ENCODE assay signal across 8 cellular contexts in the genomic region with DNA sequence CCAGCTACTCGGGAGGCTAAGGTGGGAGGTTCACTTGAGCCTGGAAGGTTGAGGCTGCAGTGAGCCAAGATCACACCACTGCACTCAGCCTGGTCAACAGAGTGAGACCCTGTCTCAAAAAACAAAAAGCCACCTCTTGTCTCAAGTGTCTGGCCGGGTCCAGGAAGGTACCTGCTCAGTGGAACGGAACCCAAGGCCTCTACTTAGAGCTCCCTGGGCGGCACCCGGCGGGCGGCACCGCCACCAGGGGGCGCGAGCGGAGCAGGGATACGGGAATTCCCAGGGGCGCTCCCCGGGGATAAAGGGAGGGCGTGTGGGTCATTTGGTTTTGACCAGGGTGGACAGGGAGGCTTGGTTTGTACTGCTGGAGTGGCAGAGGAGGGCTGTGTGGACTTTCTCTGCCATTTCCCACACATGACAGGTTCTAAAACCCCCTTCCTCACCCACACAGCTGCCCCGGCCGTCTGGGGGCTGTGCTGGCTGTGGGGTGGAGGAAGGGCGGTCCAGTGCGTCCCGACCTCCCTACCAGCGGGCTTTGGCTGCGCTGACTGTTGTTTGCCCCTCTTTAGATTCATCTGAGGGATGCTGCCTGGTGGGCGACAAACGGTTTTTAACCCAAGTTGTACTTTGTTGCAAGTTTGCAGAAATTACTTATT.
DNase-seq lines count a peak whose midpoint lies in the region; TF ChIP-seq lines count a peak whose summit lies in the region.

No MANE protein-coding gene starts in this region.

- DNase-seq in BJ (ENCODE audit: low read depth) (no peak), GM20000 (ENCODE audit: low spot score) (peak; percentile 67), NCI-H460 (ENCODE audit: extremely low read depth, low read depth) (peak; percentile 14), iPS-NIHi7 (ENCODE audit: extremely low spot score) (peak; percentile 90), NCI-H2081 treated with DMSO at 0.1 percent for 48 hours (lab: John Stamatoyannopoulos, UW) (no peak)
- peak; percentile 35 for DNase-seq in activated naive CD4-positive, alpha-beta T cell treated with anti-CD3 and anti-CD28 coated beads, Interleukin-2, amount 50 U/mL, for 16 hours
- DNase-seq in stimulated activated CD8-positive, alpha-beta memory T cell treated with anti-CD3 and anti-CD28 coated beads, Interleukin-15, amount 100 ng/mL, for 24 hours (ENCODE audit: low read depth) = peak; percentile 40
- DNase-seq in NK-92 treated with Interleukin-12 subunit alpha and Interleukin-12 subunit beta, amount 100 ng/mL, for 24 hours (lab: John Stamatoyannopoulos, UW) = no peak

- peak; percentile 91 for TF ChIP-seq CTCF in BJ (IDR thresholded peaks at IDR 0.05; ENCODE audit: insufficient read depth, low read depth, low read length)
- peak; percentile 49 for TF ChIP-seq CTCF in GM20000 (IDR thresholded peaks at IDR 0.05; ENCODE audit: extremely low read depth, missing control alignments)

- H3K27me3 ChIP-seq in BJ (ENCODE audit: control insufficient read depth, insufficient read depth, low read length) = peaks cover 4% of the 10 kb centered on the region; the same call in 1 of the 2 replicates

- CTCF ChIA-PET in BJ (lab: Yijun Ruan, JAX) = interaction anchor here (0.8 to 11.2 kb wide), 18 partner anchors 9 to 511 kb away, joined by 3 to 193 read pairs (median 4); no protein-coding TSS in a partner anchor

- H3K4me3 ChIP-seq in BJ (ENCODE audit: low read depth, low read length) = no peak overlapping the region

- peaks cover 3% of the 10 kb centered on the region; the same call in 1 of the 2 replicates for H3K36me3 ChIP-seq in BJ (ENCODE audit: control insufficient read depth, insufficient read depth, low read length)

- POLR2A ChIA-PET in BJ (lab: Charles Lee) = interaction anchor here (0.6 kb wide), 1 partner anchor 31 kb away, joined by 3 read pairs; no protein-coding TSS in a partner anchor

Comparison
In these comparisons a context has a peak if more than half of its experiments do, and no peak if none do; other contexts are left out.
1. DNase-seq: peak in GM20000 (single experiment), NCI-H460 (single experiment), activated naive CD4-positive, alpha-beta T cell treated with anti-CD3 and anti-CD28 coated beads, Interleukin-2, amount 50 U/mL, for 16 hours (single experiment), iPS-NIHi7 (single experiment) and stimulated activated CD8-positive, alpha-beta memory T cell treated with anti-CD3 and anti-CD28 coated beads, Interleukin-15, amount 100 ng/mL, for 24 hours (single experiment); none in BJ (single experiment), NK-92 treated with Interleukin-12 subunit alpha and Interleukin-12 subunit beta, amount 100 ng/mL, for 24 hours (single experiment) and NCI-H2081 treated with DMSO at 0.1 percent for 48 hours (single experiment).